Comparison of ENCODE assay signal across 1 cellular context in genomic region chr11:76860539-76861475, GRCh38.
TF ChIP-seq lines count a peak whose summit lies in the region.

TSS of gene ACER3 (plus strand) at chr11:76860918. CDS start at chr11:76860977, 59 bp downstream.

TF ChIP-seq in HCT116, 20 proteins besides CTCF, POLR2A, EP300 and RAD21 (continued from another document):
- no peak for TF ChIP-seq REST (IDR thresholded peaks at IDR 0.05; ENCODE audit: low read depth)
- peak; percentile 20; the same call in 1 of the 2 replicates for TF ChIP-seq MAX (IDR thresholded peaks at IDR 0.05)
- no peak for TF ChIP-seq YY1 (IDR thresholded peaks at IDR 0.05; ENCODE audit: extremely low read depth, insufficient replicate concordance, low read depth, low read length)
- TF ChIP-seq POLR2AphosphoS5 (IDR thresholded peaks at IDR 0.05; ENCODE audit: low read depth, low read length): peak; percentile 85
- TF ChIP-seq CBX3 (IDR thresholded peaks at IDR 0.05; ENCODE audit: low read depth): no peak
- TF ChIP-seq SRF (IDR thresholded peaks at IDR 0.05; ENCODE audit: low read depth): no peak
